9 cellular contexts compared by ENCODE assay signal in genomic region chr10:24463683-24464426, GRCh38.
DNase-seq lines count a peak whose midpoint lies in the region; ATAC-seq, FAIRE-seq and TF ChIP-seq lines count a peak whose summit lies in the region.
"Had no signal": no experiment of that assay in that cellular context is flagged by ENCODE, and none has a peak within 500 bp of the region (broad histone marks: within the 10 kb centered on the region; RNA-seq: fewer than 3 reads in every experiment).

No MANE protein-coding gene starts in this region.

- ATAC-seq in GM19372 (IDR thresholded peaks at IDR 0.05; ENCODE audit: low read depth, unreplicated experiment), result peak; percentile 66
- ATAC-seq in activated naive CD8-positive, alpha-beta T cell treated with anti-CD3 and anti-CD28 coated beads, Interleukin-2, amount 10 ng/mL, durations not matched to agents 7 days and 5 days (ENCODE audit: low read depth), result peak; percentile 56

- H3K27me3 Mint-ChIP-seq in activated naive CD8-positive, alpha-beta T cell treated with anti-CD3 and anti-CD28 coated beads, Interleukin-2, amount 10 ng/mL, durations not matched to agents 7 days and 5 days, result peaks cover 5% of the 10 kb centered on the region
- peaks cover 7% of the 10 kb centered on the region for H3K27me3 Mint-ChIP-seq in endodermal cell (ENCODE audit: insufficient read depth)

- no peak overlapping the region for H3K9ac ChIP-seq in endodermal cell (ENCODE audit: extremely low read depth, low read length, poor library complexity, severe bottlenecking)

- peaks cover 21% of the 10 kb centered on the region for H3K4me1 Mint-ChIP-seq in activated naive CD8-positive, alpha-beta T cell treated with anti-CD3 and anti-CD28 coated beads, Interleukin-2, amount 10 ng/mL, durations not matched to agents 7 days and 5 days
- peaks cover 27% of the 10 kb centered on the region for H3K4me1 Mint-ChIP-seq in endodermal cell

- H3K4me1 ChIP-seq in endodermal cell (ENCODE audit: control insufficient read depth, insufficient read depth, low read length), result peaks cover 15% of the 10 kb centered on the region

- peak overlapping the region; percentile 73 for H3K27ac Mint-ChIP-seq in activated naive CD8-positive, alpha-beta T cell treated with anti-CD3 and anti-CD28 coated beads, Interleukin-2, amount 10 ng/mL, durations not matched to agents 7 days and 5 days
- no peak overlapping the region for H3K27ac Mint-ChIP-seq in endodermal cell

- H3K4me3 ChIP-seq in endodermal cell (ENCODE audit: low read length), result no peak overlapping the region
- H3K4me3 ChIP-seq: lung had no signal

- no peaks in the 10 kb centered on the region for H3K9me3 ChIP-seq in endodermal cell (ENCODE audit: control insufficient read depth, low read length)

- no peak overlapping the region for H3K27ac ChIP-seq in endodermal cell (ENCODE audit: low read depth, low read length)

- no peaks in the 10 kb centered on the region for H3K27me3 ChIP-seq in endodermal cell (ENCODE audit: control insufficient read depth, insufficient read depth, low read length, poor library complexity, severe bottlenecking)

- H3K4me3 Mint-ChIP-seq in activated naive CD8-positive, alpha-beta T cell treated with anti-CD3 and anti-CD28 coated beads, Interleukin-2, amount 10 ng/mL, durations not matched to agents 7 days and 5 days, result peak overlapping the region; percentile 16
- no peak overlapping the region for H3K4me3 Mint-ChIP-seq in endodermal cell

- H3K9me3 Mint-ChIP-seq in activated naive CD8-positive, alpha-beta T cell treated with anti-CD3 and anti-CD28 coated beads, Interleukin-2, amount 10 ng/mL, durations not matched to agents 7 days and 5 days, result peaks cover 1% of the 10 kb centered on the region
- no peaks in the 10 kb centered on the region for H3K9me3 Mint-ChIP-seq in endodermal cell

- TF ChIP-seq CTCF in endodermal cell (conservative IDR thresholded peaks at IDR 0.05), result no peak

- FAIRE-seq in HTR-8/SVneo (lab: Jason Lieb, UNC), result peak; percentile 98

- intact Hi-C loops in posterior vena cava (cut with DNase I), result no loop called here

- no peaks in the 10 kb centered on the region for H3K36me3 ChIP-seq in endodermal cell (ENCODE audit: control insufficient read depth, insufficient read depth, low read length)

- POLR2A ChIA-PET in activated naive CD8-positive, alpha-beta T cell treated with anti-CD3 and anti-CD28 coated beads, Interleukin-2, amount 10 ng/mL, durations not matched to agents 7 days and 5 days (lab: Charles Lee), result no interaction called here

- peak; percentile 83 for DNase-seq in DMS79 (lab: John Stamatoyannopoulos, UW)
- DNase-seq in HTR-8/SVneo (ENCODE audit: insufficient read length, low spot score), result peak; percentile 86
- no peak for DNase-seq in activated naive CD8-positive, alpha-beta T cell treated with anti-CD3 and anti-CD28 coated beads, Interleukin-2, amount 10 ng/mL, durations not matched to agents 7 days and 5 days
- DNase-seq in left kidney (ENCODE audit: low read depth, low spot score), result peak; percentile 73
- no peak for DNase-seq in endodermal cell
- DNase-seq in posterior vena cava (ENCODE audit: low spot score), result no peak
- no peak for DNase-seq in NCI-H2196 (lab: John Stamatoyannopoulos, UW; ENCODE audit: unreplicated experiment)

- H3K36me3 Mint-ChIP-seq in activated naive CD8-positive, alpha-beta T cell treated with anti-CD3 and anti-CD28 coated beads, Interleukin-2, amount 10 ng/mL, durations not matched to agents 7 days and 5 days, result no peaks in the 10 kb centered on the region
- H3K36me3 Mint-ChIP-seq in endodermal cell (ENCODE audit: low read depth), result no peaks in the 10 kb centered on the region

- 89 to 94% methylated on average over 7 to 9 of the region's 9 CpGs for WGBS in endodermal cell (ENCODE audit: insufficient coverage in 1 of 2, insufficient read length in 1 of 2), 2 experiments

Comparison
In these comparisons a context has a peak if more than half of its experiments do, and no peak if none do; other contexts are left out.
1. DNase-seq: peak in DMS79 (single experiment), HTR-8/SVneo (single experiment) and left kidney (single experiment); none in activated naive CD8-positive, alpha-beta T cell treated with anti-CD3 and anti-CD28 coated beads, Interleukin-2, amount 10 ng/mL, durations not matched to agents 7 days and 5 days (single experiment), endodermal cell (single experiment), posterior vena cava (single experiment) and NCI-H2196 (single experiment).